ENCODE assay signal across 19 cellular contexts in the genomic region with DNA sequence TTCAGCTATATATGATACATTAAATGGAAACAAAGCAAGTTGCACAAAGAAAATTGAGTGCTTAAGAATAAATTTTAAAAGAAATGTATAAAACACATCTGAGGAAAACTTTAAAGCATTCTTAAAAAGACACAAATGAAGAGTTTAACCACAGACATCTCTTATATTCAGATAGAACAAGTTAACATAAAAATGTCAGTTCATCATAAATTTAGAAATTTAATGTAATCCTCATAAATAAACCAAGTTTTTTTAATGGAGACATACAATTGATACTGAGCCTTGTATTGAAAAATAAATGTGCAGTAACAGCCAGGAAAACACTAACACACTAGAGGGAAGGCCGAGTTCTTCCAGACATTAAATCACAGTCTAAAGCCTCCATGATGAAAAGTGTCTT.
DNase-seq lines count a peak whose midpoint lies in the region; ATAC-seq, FAIRE-seq and TF ChIP-seq lines count a peak whose summit lies in the region.
"Had no signal": no experiment of that assay in that cellular context is flagged by ENCODE, and none has a peak within 500 bp of the region (broad histone marks: within the 10 kb centered on the region; RNA-seq: fewer than 3 reads in every experiment).

No MANE protein-coding gene starts in this region.

- no peak overlapping the region for H3K4me2 ChIP-seq in K562 (ENCODE audit: insufficient read depth, low read length)

- no peak overlapping the region for H3K9ac ChIP-seq in K562 (ENCODE audit: insufficient read depth in 1 of 2, low read depth in 2 of 2, low read length in 2 of 2)
- H3K9ac ChIP-seq: BLaER1 treated with 17β-estradiol and CSF1 and Interleukin-3, amounts not matched to agents 10 nM and 100 nM had no signal

- no peaks in the 10 kb centered on the region for H3K27me3 ChIP-seq in CD8-positive, alpha-beta memory T cell (ENCODE audit: insufficient read depth, low read length, poor library complexity, severe bottlenecking)
- no peaks in the 10 kb centered on the region for H3K27me3 ChIP-seq in K562 (ENCODE audit: control insufficient read depth in 2 of 2, insufficient read depth in 2 of 2, low read length in 2 of 2)
- H3K27me3 ChIP-seq: BLaER1 treated with 17β-estradiol and CSF1 and Interleukin-3, amounts not matched to agents 10 nM and 100 nM; Peyer's patch; SJCRH30 had no signal

- intact Hi-C loops in K562 (cut with micrococcal nuclease) = no loop called here

- no peaks in the 10 kb centered on the region for H3K9me3 ChIP-seq in CD8-positive, alpha-beta memory T cell (ENCODE audit: low read length)
- no peaks in the 10 kb centered on the region for H3K9me3 ChIP-seq in K562 (replicated peaks; ENCODE audit: control insufficient read depth, insufficient read depth, low read depth, low read length)
- H3K9me3 ChIP-seq: Peyer's patch, SJCRH30 had no signal

- H3K4me1 ChIP-seq in CD8-positive, alpha-beta memory T cell (ENCODE audit: insufficient read depth, low read length) = peaks cover 44% of the 10 kb centered on the region
- no peaks in the 10 kb centered on the region for H3K4me1 ChIP-seq in K562 (replicated peaks in 1 of 2; ENCODE audit: control insufficient read depth in 2 of 2, insufficient read depth in 2 of 2, low read length in 2 of 2)
- H3K4me1 ChIP-seq: SJCRH30 had no signal

- peaks cover 4% of the 10 kb centered on the region for H3K9me3 Mint-ChIP-seq in activated naive CD8-positive, alpha-beta T cell (ENCODE audit: low read depth)
- H3K9me3 Mint-ChIP-seq in activated naive CD8-positive, alpha-beta T cell treated with anti-CD3 and anti-CD28 coated beads for 36 hours = peaks cover 12% of the 10 kb centered on the region
- H3K9me3 Mint-ChIP-seq in CD8-positive, alpha-beta memory T cell = peaks cover 0 to 2% (median 0%) of the 10 kb centered on the region in 5 donors
- no peaks in the 10 kb centered on the region for H3K9me3 Mint-ChIP-seq in stimulated activated naive B cell treated with anti-CD40 and anti-IgM and Interleukin-4, amounts not matched to agents 10 μg/mL and 1 μg/mL and 100 μg/mL, for 72 hours
- H3K9me3 Mint-ChIP-seq in activated CD8-positive, alpha-beta memory T cell treated with anti-CD3 and anti-CD28 coated beads, Interleukin-2, amount 10 ng/mL, durations not matched to agents 7 days and 5 days (ENCODE audit: low read depth) = peaks cover 6% of the 10 kb centered on the region

- H3K27me3 Mint-ChIP-seq in activated naive CD8-positive, alpha-beta T cell = no peaks in the 10 kb centered on the region
- no peaks in the 10 kb centered on the region for H3K27me3 Mint-ChIP-seq in activated naive CD8-positive, alpha-beta T cell treated with anti-CD3 and anti-CD28 coated beads for 36 hours
- H3K27me3 Mint-ChIP-seq in CD8-positive, alpha-beta memory T cell = peaks cover 0 to 5% of the 10 kb centered on the region in 2 donors
- H3K27me3 Mint-ChIP-seq in stimulated activated naive B cell treated with anti-CD40 and anti-IgM and Interleukin-4, amounts not matched to agents 10 μg/mL and 1 μg/mL and 100 μg/mL, for 72 hours = no peaks in the 10 kb centered on the region
- H3K27me3 Mint-ChIP-seq in activated CD8-positive, alpha-beta memory T cell treated with anti-CD3 and anti-CD28 coated beads, Interleukin-2, amount 10 ng/mL, durations not matched to agents 7 days and 5 days = no peaks in the 10 kb centered on the region

- H2AFZ ChIP-seq in K562 (ENCODE audit: low read depth, low read length) = no peak overlapping the region

- H3K27ac ChIP-seq in CD8-positive, alpha-beta memory T cell (ENCODE audit: low read depth, low read length) = no peak overlapping the region
- no peak overlapping the region for H3K27ac ChIP-seq in K562 (ENCODE audit: extremely low read depth, low read depth, low read length)
- H3K27ac ChIP-seq in caudate nucleus (ENCODE audit: low read depth, low read length) = no peak overlapping the region
- H3K27ac ChIP-seq: BLaER1 treated with 17β-estradiol and CSF1 and Interleukin-3, amounts not matched to agents 10 nM and 100 nM; Peyer's patch; SJCRH30 had no signal

- TF ChIP-seq EP300 in K562 (IDR thresholded peaks at IDR 0.05; ENCODE audit: low read length) = no peak

- no peaks in the 10 kb centered on the region for H3K36me3 ChIP-seq in CD8-positive, alpha-beta memory T cell (ENCODE audit: insufficient read depth, low read length)
- H3K36me3 ChIP-seq in K562 (ENCODE audit: control insufficient read depth, insufficient read depth, low read length) = no peaks in the 10 kb centered on the region
- H3K36me3 ChIP-seq: Peyer's patch, SJCRH30 had no signal

- no peak overlapping the region for H3K4me3 Mint-ChIP-seq in activated naive CD8-positive, alpha-beta T cell
- no peak overlapping the region for H3K4me3 Mint-ChIP-seq in activated naive CD8-positive, alpha-beta T cell treated with anti-CD3 and anti-CD28 coated beads for 36 hours
- H3K4me3 Mint-ChIP-seq in CD8-positive, alpha-beta memory T cell = peak overlapping the region in 5 of 7 donors; percentile 0 to 59 (median 36)
- no peak overlapping the region for H3K4me3 Mint-ChIP-seq in stimulated activated naive B cell treated with anti-CD40 and anti-IgM and Interleukin-4, amounts not matched to agents 10 μg/mL and 1 μg/mL and 100 μg/mL, for 72 hours
- H3K4me3 Mint-ChIP-seq in activated CD8-positive, alpha-beta memory T cell treated with anti-CD3 and anti-CD28 coated beads, Interleukin-2, amount 10 ng/mL, durations not matched to agents 7 days and 5 days = no peak overlapping the region

- WGBS in K562 (ENCODE audit: insufficient coverage, low coverage, missing lambda C conversion rate) = 8% methylated on average over 1 of the region's 1 CpG

- POLR2A ChIA-PET in CD8-positive, alpha-beta memory T cell (lab: Charles Lee) = no interaction called here
- POLR2A ChIA-PET in K562 (lab: Yijun Ruan, JAX) = no interaction called here

- CTCF ChIA-PET in CD8-positive, alpha-beta memory T cell (lab: Charles Lee) = no interaction called here
- CTCF ChIA-PET in K562 (lab: Yijun Ruan, JAX; ENCODE audit: low intra/inter-chr PET ratio) = no interaction called here
- CTCF ChIA-PET in activated CD8-positive, alpha-beta memory T cell treated with anti-CD3 and anti-CD28 coated beads, Interleukin-2, amount 10 ng/mL, durations not matched to agents 7 days and 5 days (lab: Charles Lee) = no interaction called here

- peak overlapping the region; percentile 67 for H3K27ac Mint-ChIP-seq in activated naive CD8-positive, alpha-beta T cell
- H3K27ac Mint-ChIP-seq in activated naive CD8-positive, alpha-beta T cell treated with anti-CD3 and anti-CD28 coated beads for 36 hours = no peak overlapping the region
- peak overlapping the region in 4 of 8 donors; percentile 22 to 72 (median 36) for H3K27ac Mint-ChIP-seq in CD8-positive, alpha-beta memory T cell
- H3K27ac Mint-ChIP-seq in stimulated activated naive B cell treated with anti-CD40 and anti-IgM and Interleukin-4, amounts not matched to agents 10 μg/mL and 1 μg/mL and 100 μg/mL, for 72 hours = peak overlapping the region; percentile 68
- no peak overlapping the region for H3K27ac Mint-ChIP-seq in activated CD8-positive, alpha-beta memory T cell treated with anti-CD3 and anti-CD28 coated beads, Interleukin-2, amount 10 ng/mL, durations not matched to agents 7 days and 5 days

- no peak for DNase-seq in activated naive CD8-positive, alpha-beta T cell treated with anti-CD3 and anti-CD28 coated beads for 36 hours
- no peak for DNase-seq in CD8-positive, alpha-beta memory T cell
- DNase-seq in K562 (ENCODE audit: extremely low read depth in 1 of 4, low spot score in 3 of 4) = no peak
- no peak for DNase-seq in stimulated activated naive B cell treated with anti-CD40 and anti-IgM and Interleukin-4, amounts not matched to agents 10 μg/mL and 1 μg/mL and 100 μg/mL, for 72 hours
- no peak for DNase-seq in caudate nucleus (lab: John Stamatoyannopoulos, UW)
- no peak for DNase-seq in activated CD8-positive, alpha-beta memory T cell treated with anti-CD3 and anti-CD28 coated beads, Interleukin-2, amount 10 ng/mL, durations not matched to agents 7 days and 5 days
- DNase-seq: EL, Kasumi-1, NCI-H1417, NCI-H1694 treated with DMSO at 0.1 percent for 48 hours, NCI-H2081 treated with DMSO at 0.1 percent for 48 hours, NCI-H2171 treated with DMSO at 0.1 percent for 48 hours, NCI-H524 treated with DMSO at 0.1 percent for 48 hours, NCI-H82, Peyer's patch, SJCRH30 had no signal

- peaks cover 59% of the 10 kb centered on the region for H3K4me1 Mint-ChIP-seq in activated naive CD8-positive, alpha-beta T cell (ENCODE audit: low read depth)
- H3K4me1 Mint-ChIP-seq in activated naive CD8-positive, alpha-beta T cell treated with anti-CD3 and anti-CD28 coated beads for 36 hours = peaks cover 41% of the 10 kb centered on the region
- peaks cover 58 to 69% (median 66%) of the 10 kb centered on the region in 3 donors for H3K4me1 Mint-ChIP-seq in CD8-positive, alpha-beta memory T cell
- peaks cover 25 to 42% of the 10 kb centered on the region in 2 donors for H3K4me1 Mint-ChIP-seq in stimulated activated naive B cell treated with anti-CD40 and anti-IgM and Interleukin-4, amounts not matched to agents 10 μg/mL and 1 μg/mL and 100 μg/mL, for 72 hours
- peaks cover 3% of the 10 kb centered on the region for H3K4me1 Mint-ChIP-seq in activated CD8-positive, alpha-beta memory T cell treated with anti-CD3 and anti-CD28 coated beads, Interleukin-2, amount 10 ng/mL, durations not matched to agents 7 days and 5 days

- TF ChIP-seq CTCF in K562 (IDR thresholded peaks at IDR 0.05 in 2 of 3, conservative IDR thresholded peaks at IDR 0.05 in 1 of 3; ENCODE audit: insufficient read depth in 2 of 3, low read depth in 1 of 3, low read length in 3 of 3) = no peak

- in situ Hi-C loops in K562 (cut with MboI) = no loop called here

- no peak for FAIRE-seq in K562 (lab: Jason Lieb, UNC)
- FAIRE-seq: H54 had no signal

- no peaks in the 10 kb centered on the region for H3K9me1 ChIP-seq in K562 (ENCODE audit: control insufficient read depth, insufficient read depth, low read length)

- BruUV-seq in K562 (replicated peaks; lab: Mats Ljungman, UMichigan) = no TSS peak

- H3K79me2 ChIP-seq in K562 (ENCODE audit: control insufficient read depth, insufficient read depth, low read length) = no peaks in the 10 kb centered on the region

- TF ChIP-seq POLR2A in K562 (conservative IDR thresholded peaks at IDR 0.05) = no peak

- TF ChIP-seq RAD21 in K562 (CRISPR knock-in tag; conservative IDR thresholded peaks at IDR 0.05 in 1 of 2, IDR thresholded peaks at IDR 0.05 in 1 of 2) = no peak

- no peaks in the 10 kb centered on the region for H4K20me1 ChIP-seq in K562 (replicated peaks; ENCODE audit: control insufficient read depth, insufficient read depth, low read length)

- H3K36me3 Mint-ChIP-seq in activated naive CD8-positive, alpha-beta T cell = peaks cover 26% of the 10 kb centered on the region
- peaks cover 42% of the 10 kb centered on the region for H3K36me3 Mint-ChIP-seq in activated naive CD8-positive, alpha-beta T cell treated with anti-CD3 and anti-CD28 coated beads for 36 hours
- peaks cover 8 to 49% (median 16%) of the 10 kb centered on the region in 3 donors for H3K36me3 Mint-ChIP-seq in CD8-positive, alpha-beta memory T cell
- H3K36me3 Mint-ChIP-seq in stimulated activated naive B cell treated with anti-CD40 and anti-IgM and Interleukin-4, amounts not matched to agents 10 μg/mL and 1 μg/mL and 100 μg/mL, for 72 hours = peaks cover 25 to 35% of the 10 kb centered on the region in 2 donors
- H3K36me3 Mint-ChIP-seq in activated CD8-positive, alpha-beta memory T cell treated with anti-CD3 and anti-CD28 coated beads, Interleukin-2, amount 10 ng/mL, durations not matched to agents 7 days and 5 days = peaks cover 37% of the 10 kb centered on the region

- ATAC-seq in K562 = no peak
- no peak for ATAC-seq in stimulated activated naive B cell treated with anti-CD40 and anti-IgM and Interleukin-4, amounts not matched to agents 10 μg/mL and 1 μg/mL and 100 μg/mL, for 72 hours (replicated peaks)
- ATAC-seq in activated CD8-positive, alpha-beta memory T cell treated with anti-CD3 and anti-CD28 coated beads, Interleukin-2, amount 10 ng/mL, durations not matched to agents 7 days and 5 days = no peak

- no peak overlapping the region for H3K4me3 ChIP-seq in CD8-positive, alpha-beta memory T cell (ENCODE audit: low read length)
- no peak overlapping the region for H3K4me3 ChIP-seq in K562
- H3K4me3 ChIP-seq: BLaER1 treated with 17β-estradiol and CSF1 and Interleukin-3, amounts not matched to agents 10 nM and 100 nM; Peyer's patch; SJCRH30 had no signal

Comparison
In these comparisons a context has a peak if more than half of its experiments do, and no peak if none do; other contexts are left out.
1. H3K27ac Mint-ChIP-seq: peak in activated naive CD8-positive, alpha-beta T cell (single experiment) and stimulated activated naive B cell treated with anti-CD40 and anti-IgM and Interleukin-4, amounts not matched to agents 10 μg/mL and 1 μg/mL and 100 μg/mL, for 72 hours (single experiment); none in activated naive CD8-positive, alpha-beta T cell treated with anti-CD3 and anti-CD28 coated beads for 36 hours (single experiment) and activated CD8-positive, alpha-beta memory T cell treated with anti-CD3 and anti-CD28 coated beads, Interleukin-2, amount 10 ng/mL, durations not matched to agents 7 days and 5 days (single experiment).
2. H3K4me3 Mint-ChIP-seq: peak in CD8-positive, alpha-beta memory T cell (5 of 7); none in activated naive CD8-positive, alpha-beta T cell (single experiment), activated naive CD8-positive, alpha-beta T cell treated with anti-CD3 and anti-CD28 coated beads for 36 hours (single experiment), stimulated activated naive B cell treated with anti-CD40 and anti-IgM and Interleukin-4, amounts not matched to agents 10 μg/mL and 1 μg/mL and 100 μg/mL, for 72 hours (0 of 2) and activated CD8-positive, alpha-beta memory T cell treated with anti-CD3 and anti-CD28 coated beads, Interleukin-2, amount 10 ng/mL, durations not matched to agents 7 days and 5 days (single experiment).